In genomic region chr18:59923539-59924196, GRCh38 we compare ENCODE assay signal across 9 cellular contexts. TPM values are rescaled to one million over a fixed set of nuclear protein-coding genes. Genes with fewer than 3 reads are reported as not detected.
A peak's percentile ranks its signal among the peaks of the same experiment; 100 is the strongest.
DNase-seq lines count a peak whose midpoint lies in the region; ATAC-seq lines count a peak whose summit lies in the region.
"Had no signal": no experiment of that assay in that cellular context is flagged by ENCODE, and none has a peak within 500 bp of the region (broad histone marks: within the 10 kb centered on the region; RNA-seq: fewer than 3 reads in every experiment).

No MANE protein-coding gene starts in this region.

- H3K27ac Mint-ChIP-seq in activated T-cell treated with anti-CD3 and anti-CD28 coated beads, Interleukin-2, amount 50 U/mL, for 72 hours, result peak overlapping the region; percentile 61
- peak overlapping the region; percentile 28 for H3K27ac Mint-ChIP-seq in stimulated activated naive B cell treated with anti-CD40 and anti-IgM and Interleukin-4, amounts not matched to agents 10 μg/mL and 1 μg/mL and 100 μg/mL, for 72 hours

- H3K36me3 Mint-ChIP-seq in activated T-cell treated with anti-CD3 and anti-CD28 coated beads, Interleukin-2, amount 50 U/mL, for 72 hours (ENCODE audit: insufficient read depth in 2 of 2), result no peaks in the 10 kb centered on the region
- peaks cover 0 to 2% of the 10 kb centered on the region in 2 donors for H3K36me3 Mint-ChIP-seq in stimulated activated naive B cell treated with anti-CD40 and anti-IgM and Interleukin-4, amounts not matched to agents 10 μg/mL and 1 μg/mL and 100 μg/mL, for 72 hours

- peaks cover 63% of the 10 kb centered on the region for H3K4me1 Mint-ChIP-seq in activated T-cell treated with anti-CD3 and anti-CD28 coated beads, Interleukin-2, amount 50 U/mL, for 72 hours (ENCODE audit: low read depth)
- peaks cover 35 to 84% of the 10 kb centered on the region in 2 donors for H3K4me1 Mint-ChIP-seq in stimulated activated naive B cell treated with anti-CD40 and anti-IgM and Interleukin-4, amounts not matched to agents 10 μg/mL and 1 μg/mL and 100 μg/mL, for 72 hours

- peaks cover 9% of the 10 kb centered on the region for H3K27me3 Mint-ChIP-seq in activated T-cell treated with anti-CD3 and anti-CD28 coated beads, Interleukin-2, amount 50 U/mL, for 72 hours (ENCODE audit: low read depth)
- H3K27me3 Mint-ChIP-seq in stimulated activated naive B cell treated with anti-CD40 and anti-IgM and Interleukin-4, amounts not matched to agents 10 μg/mL and 1 μg/mL and 100 μg/mL, for 72 hours, result no peaks in the 10 kb centered on the region

- H3K4me3 Mint-ChIP-seq in activated T-cell treated with anti-CD3 and anti-CD28 coated beads, Interleukin-2, amount 50 U/mL, for 72 hours, result peak overlapping the region in 1 of 2 donors; percentile 15
- H3K4me3 Mint-ChIP-seq in stimulated activated naive B cell treated with anti-CD40 and anti-IgM and Interleukin-4, amounts not matched to agents 10 μg/mL and 1 μg/mL and 100 μg/mL, for 72 hours, result peak overlapping the region in 1 of 2 donors; percentile 5

- no peaks in the 10 kb centered on the region for H3K9me3 Mint-ChIP-seq in activated T-cell treated with anti-CD3 and anti-CD28 coated beads, Interleukin-2, amount 50 U/mL, for 72 hours
- no peaks in the 10 kb centered on the region for H3K9me3 Mint-ChIP-seq in stimulated activated naive B cell treated with anti-CD40 and anti-IgM and Interleukin-4, amounts not matched to agents 10 μg/mL and 1 μg/mL and 100 μg/mL, for 72 hours

- ATAC-seq in activated T-cell treated with anti-CD3 and anti-CD28 coated beads, Interleukin-2, amount 50 U/mL, for 72 hours (replicated peaks in 1 of 2), result no peak
- peak; percentile 42 for ATAC-seq in HG02610 (IDR thresholded peaks at IDR 0.05; ENCODE audit: unreplicated experiment)
- ATAC-seq in HG03457 (IDR thresholded peaks at IDR 0.05; ENCODE audit: unreplicated experiment), result peak; percentile 27
- ATAC-seq in stimulated activated naive B cell treated with anti-CD40 and anti-IgM and Interleukin-4, amounts not matched to agents 10 μg/mL and 1 μg/mL and 100 μg/mL, for 72 hours (replicated peaks), result peak; percentile 16 to 28

- no peak for DNase-seq in activated T-cell treated with anti-CD3 and anti-CD28 coated beads, Interleukin-2, amount 50 U/mL, for 72 hours
- DNase-seq in activated T-cell treated with anti-CD3 and anti-CD28 coated beads, Interleukin-2, amount 50 U/mL, for 1 hour, result no peak
- DNase-seq in stimulated activated naive B cell treated with anti-CD40 and anti-IgM and Interleukin-4, amounts not matched to agents 10 μg/mL and 1 μg/mL and 100 μg/mL, for 72 hours, result peak; percentile 17
- DNase-seq in stimulated activated CD4-positive, alpha-beta T cell treated with anti-CD3 and anti-CD28 coated beads, Interleukin-2, amount 100 ng/mL, for 24 hours, result no peak
- no peak for DNase-seq in SIG-M5 (lab: John Stamatoyannopoulos, UW)
- DNase-seq in activated gamma-delta T cell (lab: John Stamatoyannopoulos, UW), result no peak
- DNase-seq: activated CD8-positive, alpha-beta memory T cell treated with anti-CD3 and anti-CD28 coated beads, Interleukin-2, amount 50 U/mL, for 4 hours had no signal

RNA-seq across cellular contexts. Expression of gene PMAIP1, which starts 23.9 kb away (rescaled TPM):
- total RNA-seq in activated T-cell treated with anti-CD3 and anti-CD28 coated beads, Interleukin-2, amount 50 U/mL, for 72 hours, result 100 to 1,000 TPM in 1 of 2 donors, 10 to 100 TPM in 1; 96.5 to 155 TPM

Comparison
In these comparisons a context has a peak if more than half of its experiments do, and no peak if none do; other contexts are left out.
1. ATAC-seq: peak in HG02610 (single experiment), HG03457 (single experiment) and stimulated activated naive B cell treated with anti-CD40 and anti-IgM and Interleukin-4, amounts not matched to agents 10 μg/mL and 1 μg/mL and 100 μg/mL, for 72 hours (2 of 2); none in activated T-cell treated with anti-CD3 and anti-CD28 coated beads, Interleukin-2, amount 50 U/mL, for 72 hours (0 of 2).